ENCODE assay signal across 8 cellular contexts in the genomic region with DNA sequence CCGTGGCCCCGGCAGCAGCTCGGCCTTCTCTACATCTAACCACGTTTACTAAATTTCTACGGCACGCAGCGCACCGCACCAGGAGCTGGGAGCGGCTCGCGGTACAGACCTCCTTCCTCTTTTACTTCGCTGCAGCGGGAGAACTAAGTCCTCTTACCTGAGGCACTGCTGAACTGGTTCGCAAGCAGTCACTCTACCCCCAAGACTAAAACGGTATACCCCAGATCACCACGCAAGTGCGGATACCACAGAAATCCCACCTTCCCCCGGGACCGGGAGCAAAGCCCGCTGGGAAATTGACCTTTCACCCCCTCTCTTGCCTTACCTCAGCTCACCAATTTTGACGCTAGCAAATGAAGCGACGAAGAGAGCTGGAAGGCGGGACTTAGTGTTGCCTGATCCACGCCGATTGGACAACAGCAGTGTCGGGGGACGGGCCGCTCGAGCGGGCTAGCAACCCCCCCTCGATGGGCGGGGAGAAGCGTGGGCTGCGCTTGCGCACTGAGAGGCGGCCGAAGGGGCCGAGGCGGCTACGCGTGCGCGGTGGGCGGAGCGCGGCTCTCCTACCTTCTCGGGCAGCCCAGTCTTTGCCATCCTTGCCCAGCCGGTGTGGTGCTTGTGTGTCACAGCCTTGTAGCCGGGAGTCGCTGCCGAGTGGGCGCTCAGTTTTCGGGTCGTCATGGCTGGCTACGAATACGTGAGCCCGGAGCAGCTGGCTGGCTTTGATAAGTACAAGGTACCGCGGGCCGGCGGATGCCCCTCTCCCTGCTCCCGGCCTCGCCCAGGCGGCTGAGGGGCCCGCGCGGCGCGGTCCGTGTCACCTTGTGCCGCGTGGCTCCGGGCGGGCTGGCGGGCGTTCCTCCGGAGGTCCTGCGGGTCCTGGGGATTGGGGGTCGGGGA. TPM values are rescaled to one million over a fixed set of nuclear protein-coding genes. Genes with fewer than 3 reads are reported as not detected.
DNase-seq lines count a peak whose midpoint lies in the region; ATAC-seq and TF ChIP-seq lines count a peak whose summit lies in the region.

A gene with protein sequence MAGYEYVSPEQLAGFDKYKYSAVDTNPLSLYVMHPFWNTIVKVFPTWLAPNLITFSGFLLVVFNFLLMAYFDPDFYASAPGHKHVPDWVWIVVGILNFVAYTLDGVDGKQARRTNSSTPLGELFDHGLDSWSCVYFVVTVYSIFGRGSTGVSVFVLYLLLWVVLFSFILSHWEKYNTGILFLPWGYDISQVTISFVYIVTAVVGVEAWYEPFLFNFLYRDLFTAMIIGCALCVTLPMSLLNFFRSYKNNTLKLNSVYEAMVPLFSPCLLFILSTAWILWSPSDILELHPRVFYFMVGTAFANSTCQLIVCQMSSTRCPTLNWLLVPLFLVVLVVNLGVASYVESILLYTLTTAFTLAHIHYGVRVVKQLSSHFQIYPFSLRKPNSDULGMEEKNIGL (plus strand): TSS at position 590 of the 900 bp plus-strand sequence. CDS start 90 bp downstream, at position 680.

- no peaks in the 10 kb centered on the region for H3K9me3 ChIP-seq in suprapubic skin

- no peak for TF ChIP-seq EP300 in suprapubic skin (IDR thresholded peaks at IDR 0.05)

- H3K27me3 ChIP-seq in GM06990 (replicated peaks; ENCODE audit: control insufficient read depth, insufficient read depth, low read length) (no peaks in the 10 kb centered on the region), suprapubic skin (no peaks in the 10 kb centered on the region)

- no peaks in the 10 kb centered on the region for H3K9me3 Mint-ChIP-seq in activated naive CD4-positive, alpha-beta T cell treated with anti-CD3 and anti-CD28 coated beads, Interleukin-2, amount 50 U/mL, for 24 hours

- H3K27ac Mint-ChIP-seq in activated naive CD4-positive, alpha-beta T cell treated with anti-CD3 and anti-CD28 coated beads, Interleukin-2, amount 50 U/mL, for 24 hours: peak within 1 kb of the TSS; percentile 96

- H3K27ac ChIP-seq in suprapubic skin: peak within 1 kb of the TSS; percentile 89

- TF ChIP-seq CTCF in GM06990 (IDR thresholded peaks at IDR 0.05; ENCODE audit: insufficient read depth, low read length, poor library complexity, severe bottlenecking): no peak
- no peak for TF ChIP-seq CTCF in suprapubic skin (IDR thresholded peaks at IDR 0.05)

- peak; percentile 95 for ATAC-seq in HG02588 (IDR thresholded peaks at IDR 0.05; ENCODE audit: unreplicated experiment)
- peak; percentile 95 for ATAC-seq in SK-N-SH treated with all-trans-retinoic acid at 6 μM for 48 hours

- 0% methylated on average over 31 of the region's 80 CpGs for WGBS in suprapubic skin

- H3K4me3 Mint-ChIP-seq in activated naive CD4-positive, alpha-beta T cell treated with anti-CD3 and anti-CD28 coated beads, Interleukin-2, amount 50 U/mL, for 24 hours: peak within 1 kb of the TSS; percentile 96

- peaks cover 31% of the 10 kb centered on the region for H3K4me1 ChIP-seq in suprapubic skin

- no peaks in the 10 kb centered on the region for H3K27me3 Mint-ChIP-seq in activated naive CD4-positive, alpha-beta T cell treated with anti-CD3 and anti-CD28 coated beads, Interleukin-2, amount 50 U/mL, for 24 hours

- DNase-seq in GM06990 (ENCODE audit: extremely low read depth, insufficient read length) (peak; percentile 99), NCI-H1092 (lab: John Stamatoyannopoulos, UW) (peak; percentile 97), globus pallidus (ENCODE audit: low spot score) (peak; percentile 100), nucleus accumbens (lab: John Stamatoyannopoulos, UW) (peak; percentile 93 to 100 (median 99)), suprapubic skin (ENCODE audit: low spot score in 2 of 2) (peak; percentile 99)

- H3K36me3 ChIP-seq in GM06990 (ENCODE audit: control insufficient read depth, insufficient read depth, low read length) (no peaks in the 10 kb centered on the region), suprapubic skin (no peaks in the 10 kb centered on the region)

- H3K36me3 Mint-ChIP-seq in activated naive CD4-positive, alpha-beta T cell treated with anti-CD3 and anti-CD28 coated beads, Interleukin-2, amount 50 U/mL, for 24 hours: peaks cover 5% of the 10 kb centered on the region

- H3K4me1 Mint-ChIP-seq in activated naive CD4-positive, alpha-beta T cell treated with anti-CD3 and anti-CD28 coated beads, Interleukin-2, amount 50 U/mL, for 24 hours: peaks cover 36% of the 10 kb centered on the region

- TF ChIP-seq POLR2A in suprapubic skin (IDR thresholded peaks at IDR 0.05): peak; percentile 82 to 93

- H3K4me3 ChIP-seq in GM06990 (replicated peaks; ENCODE audit: low read depth, low read length) (peak within 1 kb of the TSS; percentile 94), suprapubic skin (peak within 1 kb of the TSS; percentile 83)

TF ChIP-seq in SK-N-SH treated with all-trans-retinoic acid at 6 μM for 48 hours, 23 proteins besides CTCF, POLR2A, EP300 and RAD21:
- TF ChIP-seq ESRRG (CRISPR knock-in tag; IDR thresholded peaks at IDR 0.05) (0 out of 2 replicates have a peak, but pooled peaks have one; percentile 22), ARNTL (CRISPR knock-in tag; IDR thresholded peaks at IDR 0.05; ENCODE audit: borderline replicate concordance, low read depth) (no peak), PPARA (CRISPR knock-in tag; IDR thresholded peaks at IDR 0.05; ENCODE audit: borderline replicate concordance) (no peak), SNAI2 (CRISPR knock-in tag; IDR thresholded peaks at IDR 0.05) (peak; percentile 34; the same call in 1 of the 2 replicates)
- TF ChIP-seq, protein P1, sequence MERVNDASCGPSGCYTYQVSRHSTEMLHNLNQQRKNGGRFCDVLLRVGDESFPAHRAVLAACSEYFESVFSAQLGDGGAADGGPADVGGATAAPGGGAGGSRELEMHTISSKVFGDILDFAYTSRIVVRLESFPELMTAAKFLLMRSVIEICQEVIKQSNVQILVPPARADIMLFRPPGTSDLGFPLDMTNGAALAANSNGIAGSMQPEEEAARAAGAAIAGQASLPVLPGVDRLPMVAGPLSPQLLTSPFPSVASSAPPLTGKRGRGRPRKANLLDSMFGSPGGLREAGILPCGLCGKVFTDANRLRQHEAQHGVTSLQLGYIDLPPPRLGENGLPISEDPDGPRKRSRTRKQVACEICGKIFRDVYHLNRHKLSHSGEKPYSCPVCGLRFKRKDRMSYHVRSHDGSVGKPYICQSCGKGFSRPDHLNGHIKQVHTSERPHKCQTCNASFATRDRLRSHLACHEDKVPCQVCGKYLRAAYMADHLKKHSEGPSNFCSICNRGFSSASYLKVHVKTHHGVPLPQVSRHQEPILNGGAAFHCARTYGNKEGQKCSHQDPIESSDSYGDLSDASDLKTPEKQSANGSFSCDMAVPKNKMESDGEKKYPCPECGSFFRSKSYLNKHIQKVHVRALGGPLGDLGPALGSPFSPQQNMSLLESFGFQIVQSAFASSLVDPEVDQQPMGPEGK (CRISPR knock-in tag; IDR thresholded peaks at IDR 0.05; ENCODE audit: borderline replicate concordance): 0 out of 2 replicates have a peak, but pooled peaks have one; percentile 25

RNA-seq across cellular contexts. Expression of the gene that starts here (rescaled TPM):
- total RNA-seq in suprapubic skin: 10 to 100 TPM; 23.1 to 41.9 (median 39.4) TPM

Comparison
In these comparisons a context has a peak if more than half of its experiments do, and no peak if none do; other contexts are left out.
1. Peak in every context shown above with its lines: DNase-seq, ATAC-seq, H3K4me3 ChIP-seq and H3K27ac ChIP-seq.